ENCODE assay signal across 19 cellular contexts in genomic region chr10:113320213-113320612, GRCh38.
A peak's percentile ranks its signal among the peaks of the same experiment; 100 is the strongest.
DNase-seq lines count a peak whose midpoint lies in the region; ATAC-seq, FAIRE-seq and TF ChIP-seq lines count a peak whose summit lies in the region.
"Had no signal": no experiment of that assay in that cellular context is flagged by ENCODE, and none has a peak within 500 bp of the region (broad histone marks: within the 10 kb centered on the region; RNA-seq: fewer than 3 reads in every experiment).

No MANE protein-coding gene starts in this region.

- H3K9me3 ChIP-seq in small intestine (ENCODE audit: control insufficient read depth, low read depth), result no peaks in the 10 kb centered on the region
- H3K9me3 ChIP-seq in SK-N-SH, result no peaks in the 10 kb centered on the region

- CTCF ChIA-PET in SK-N-SH (lab: Yijun Ruan, JAX), result interaction anchor here (1.0 kb wide), 1 partner anchor 65 kb away, joined by 3 read pairs; no protein-coding TSS in a partner anchor

- peaks cover 9% of the 10 kb centered on the region for H3F3A ChIP-seq in SK-N-SH (replicated peaks; ENCODE audit: insufficient read depth)

- no peak for TF ChIP-seq RAD21 in SK-N-SH (IDR thresholded peaks at IDR 0.05; ENCODE audit: low read length)

- H3K9me2 ChIP-seq in SK-N-SH, result no peaks in the 10 kb centered on the region

- no peak overlapping the region for H3K4me2 ChIP-seq in SK-N-SH

- H3K4me1 ChIP-seq in foreskin keratinocyte, result no peaks in the 10 kb centered on the region
- H3K4me1 ChIP-seq in small intestine (ENCODE audit: control insufficient read depth in 2 of 2, insufficient read depth in 1 of 2, low read depth in 1 of 2, low read length in 1 of 2), result no peaks in the 10 kb centered on the region
- H3K4me1 ChIP-seq in SK-N-SH (ENCODE audit: control insufficient read depth in 1 of 2, insufficient read depth in 2 of 2, low read depth in 1 of 2, low read length in 1 of 2), result peaks cover 0 to 8% of the 10 kb centered on the region in 2 experiments; a peak in 1 of 4 replicates
- H3K4me1 ChIP-seq: HAP-1, SJCRH30 had no signal

- no peak overlapping the region for H3K9ac ChIP-seq in SK-N-SH
- H3K9ac ChIP-seq: GM23248 had no signal

- H3K27ac ChIP-seq in foreskin keratinocyte (no peak overlapping the region), small intestine (ENCODE audit: low read depth in 1 of 2, low read length in 1 of 2) (no peak overlapping the region), SK-N-SH (ENCODE audit: low read depth in 2 of 2, low read length in 1 of 2) (no peak overlapping the region)
- H3K27ac ChIP-seq: GM23248, SJCRH30 had no signal

- DNase-seq in CD1c-positive myeloid dendritic cell (ENCODE audit: extremely low spot score) (peak; percentile 62), NOMO-1 treated with DMSO at 0.1 percent for 48 hours (lab: John Stamatoyannopoulos, UW; ENCODE audit: unreplicated experiment) (peak; percentile 61), foreskin keratinocyte (peak in 1 of 2 donors; percentile 29), small intestine (no peak), RKO (ENCODE audit: low spot score) (no peak), SK-N-SH (no peak)
- DNase-seq in activated CD8-positive, alpha-beta memory T cell treated with anti-CD3 and anti-CD28 coated beads, Interleukin-2, amount 50 U/mL, for 4 hours, result no peak
- DNase-seq: CD8-positive, alpha-beta memory T cell; GDM1; GM23248; KG1; NCI-H1417 treated with DMSO at 0.1 percent for 48 hours; NCI-H187; NCI-H446; NCI-H526; SJCRH30 had no signal

- H3K4me3 ChIP-seq in small intestine (ENCODE audit: low read depth in 1 of 2, low read length in 2 of 2), result no peak overlapping the region
- no peak overlapping the region for H3K4me3 ChIP-seq in SK-N-SH (ENCODE audit: low read depth in 2 of 2, low read length in 1 of 2)
- H3K4me3 ChIP-seq: GM23248, HAP-1, SJCRH30 had no signal

- H3K79me2 ChIP-seq in SK-N-SH (ENCODE audit: insufficient read depth), result no peaks in the 10 kb centered on the region

- no peak for FAIRE-seq in small intestine (lab: Jason Lieb, UNC)
- FAIRE-seq: GM18507, HTR-8/SVneo had no signal

- TF ChIP-seq EP300 in SK-N-SH (IDR thresholded peaks at IDR 0.05; ENCODE audit: borderline replicate concordance in 1 of 2, low read depth in 1 of 2, low read length in 1 of 2), result no peak

- peak; percentile 40 for ATAC-seq in foreskin keratinocyte

- H3K36me3 ChIP-seq in small intestine (ENCODE audit: control insufficient read depth in 2 of 2, insufficient read depth in 2 of 2, low read length in 2 of 2), result no peaks in the 10 kb centered on the region
- H3K36me3 ChIP-seq in SK-N-SH (replicated peaks in 1 of 2; ENCODE audit: control insufficient read depth in 1 of 2, insufficient read depth in 2 of 2, low read length in 1 of 2), result no peaks in the 10 kb centered on the region
- H3K36me3 ChIP-seq: HAP-1, SJCRH30 had no signal

- H2AFZ ChIP-seq in SK-N-SH (ENCODE audit: low read depth), result no peak overlapping the region
- H2AFZ ChIP-seq: GM23248 had no signal

- TF ChIP-seq CTCF in foreskin keratinocyte (conservative IDR thresholded peaks at IDR 0.05) (no peak), SK-N-SH (IDR thresholded peaks at IDR 0.05) (no peak)

- WGBS in small intestine, 3 donors, result 82 to 89% (median 85%) methylated on average over 8 of the region's 8 CpGs
- 94% methylated on average over 8 of the region's 8 CpGs for WGBS in SK-N-SH (ENCODE audit: low lambda C conversion rate)

- no peaks in the 10 kb centered on the region for H4K20me1 ChIP-seq in SK-N-SH (ENCODE audit: insufficient read depth)

- H3K27me3 ChIP-seq in foreskin keratinocyte (no peaks in the 10 kb centered on the region), small intestine (ENCODE audit: control insufficient read depth in 2 of 2, insufficient read depth in 2 of 2, low read length in 2 of 2) (no peaks in the 10 kb centered on the region), SK-N-SH (ENCODE audit: insufficient read depth) (no peaks in the 10 kb centered on the region)
- H3K27me3 ChIP-seq: SJCRH30 had no signal

- POLR2A ChIA-PET in SK-N-SH (lab: Yijun Ruan, JAX), result no interaction called here

TF ChIP-seq in SK-N-SH, 30 proteins besides CTCF, POLR2A, EP300 and RAD21:
- TF ChIP-seq MEF2A (IDR thresholded peaks at IDR 0.05; ENCODE audit: borderline replicate concordance, low read depth) (no peak), SMC3 (IDR thresholded peaks at IDR 0.05; ENCODE audit: low read depth, low read length) (no peak), GATA2 (CRISPR knock-in tag; IDR thresholded peaks at IDR 0.05) (no peak), RFX5 (IDR thresholded peaks at IDR 0.05; ENCODE audit: low read length) (no peak), NRF1 (IDR thresholded peaks at IDR 0.05; ENCODE audit: low read depth, low read length) (no peak), TEAD4 (IDR thresholded peaks at IDR 0.05; ENCODE audit: borderline replicate concordance, insufficient read depth) (no peak), TAF1 (IDR thresholded peaks at IDR 0.05; ENCODE audit: borderline replicate concordance, low read depth, low read length) (no peak)
- TF ChIP-seq, protein P1, sequence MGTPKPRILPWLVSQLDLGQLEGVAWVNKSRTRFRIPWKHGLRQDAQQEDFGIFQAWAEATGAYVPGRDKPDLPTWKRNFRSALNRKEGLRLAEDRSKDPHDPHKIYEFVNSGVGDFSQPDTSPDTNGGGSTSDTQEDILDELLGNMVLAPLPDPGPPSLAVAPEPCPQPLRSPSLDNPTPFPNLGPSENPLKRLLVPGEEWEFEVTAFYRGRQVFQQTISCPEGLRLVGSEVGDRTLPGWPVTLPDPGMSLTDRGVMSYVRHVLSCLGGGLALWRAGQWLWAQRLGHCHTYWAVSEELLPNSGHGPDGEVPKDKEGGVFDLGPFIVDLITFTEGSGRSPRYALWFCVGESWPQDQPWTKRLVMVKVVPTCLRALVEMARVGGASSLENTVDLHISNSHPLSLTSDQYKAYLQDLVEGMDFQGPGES (IDR thresholded peaks at IDR 0.05; ENCODE audit: low read depth, low read length), result no peak

Comparison
In these comparisons a context has a peak if more than half of its experiments do, and no peak if none do; other contexts are left out.
1. DNase-seq: peak in CD1c-positive myeloid dendritic cell (single experiment) and NOMO-1 treated with DMSO at 0.1 percent for 48 hours (single experiment); none in small intestine (single experiment), RKO (single experiment), activated CD8-positive, alpha-beta memory T cell treated with anti-CD3 and anti-CD28 coated beads, Interleukin-2, amount 50 U/mL, for 4 hours (single experiment) and SK-N-SH (single experiment).